ENCODE assay signal across 9 cellular contexts in the genomic region with DNA sequence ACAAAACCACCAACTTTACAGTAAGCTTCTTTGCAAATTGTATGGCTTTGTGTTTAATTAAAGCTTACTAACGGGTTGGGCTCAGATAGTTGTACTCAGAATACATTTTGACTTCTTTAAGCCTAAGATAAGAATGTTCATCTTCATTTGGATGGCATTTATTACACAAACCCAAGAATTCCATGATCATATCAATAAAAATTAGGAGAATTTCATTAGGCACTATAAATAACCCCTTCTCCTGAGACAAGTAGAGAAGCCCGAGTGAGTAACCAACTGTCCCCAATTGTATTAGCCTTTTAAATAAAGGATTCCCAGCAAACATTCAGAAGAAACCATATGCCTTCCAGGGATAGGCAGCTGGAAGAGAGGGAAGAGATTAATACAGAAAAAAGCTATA.
"Had no signal": no experiment of that assay in that cellular context is flagged by ENCODE, and none has a peak within 500 bp of the region (broad histone marks: within the 10 kb centered on the region; RNA-seq: fewer than 3 reads in every experiment).

No MANE protein-coding gene starts in this region.

- H3K4me1 ChIP-seq: HAP-1 had no signal

- H3K36me3 ChIP-seq: HAP-1 had no signal

- H3K27ac Mint-ChIP-seq: HFFc6 had no signal

- H3K4me3 Mint-ChIP-seq: HFFc6, IgD-negative memory B cell had no signal

- H3K9me3 Mint-ChIP-seq: IgD-negative memory B cell had no signal

- H3K4me1 Mint-ChIP-seq: IgD-negative memory B cell had no signal

- FAIRE-seq: HepG2 had no signal

- H3K27ac ChIP-seq: HL-60 had no signal

- H3K27me3 Mint-ChIP-seq: IgD-negative memory B cell had no signal

- DNase-seq: GOT3, H7, HFFc6, KBM-7 had no signal

- H3K36me3 Mint-ChIP-seq: IgD-negative memory B cell had no signal

- ATAC-seq: HCT116, HepG2 had no signal

- H3K4me3 ChIP-seq: HAP-1 had no signal

- H3K9me3 ChIP-seq: HAP-1 had no signal
